8 cellular contexts compared by ENCODE assay signal in the genomic region with DNA sequence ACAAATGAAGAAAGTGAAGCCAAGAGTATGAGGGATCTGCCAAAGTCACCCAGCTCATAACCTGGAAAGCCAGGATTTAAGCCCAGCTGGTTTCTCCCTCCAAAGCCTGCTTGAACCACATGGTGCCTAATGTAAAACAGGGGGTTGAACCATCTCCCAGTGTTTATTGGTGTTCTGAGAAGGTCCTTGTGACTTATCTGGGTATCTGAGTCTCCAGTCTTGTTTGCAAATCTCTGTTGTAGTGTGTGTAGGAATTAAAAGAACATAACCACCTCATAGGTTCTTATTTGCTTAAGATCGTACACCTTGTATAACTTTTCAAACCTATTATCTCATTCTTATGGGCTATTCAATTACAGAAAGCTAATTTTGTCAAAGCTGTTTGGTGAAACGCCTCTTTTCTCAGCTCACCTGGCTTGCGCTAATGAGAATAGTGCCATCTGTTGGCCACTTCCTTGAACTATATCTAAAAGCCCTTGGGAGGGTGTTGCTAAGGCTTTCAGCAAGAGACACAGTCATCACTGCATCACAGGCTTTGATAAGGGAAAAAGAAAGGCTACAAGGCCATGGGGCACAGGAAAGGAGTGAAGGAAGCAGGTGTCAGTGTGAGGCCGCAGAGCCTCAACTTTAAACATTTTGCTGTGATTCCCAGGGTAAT. TPM values are rescaled to one million over a fixed set of nuclear protein-coding genes. Genes with fewer than 3 reads are reported as not detected.
DNase-seq lines count a peak whose midpoint lies in the region; ATAC-seq, FAIRE-seq and TF ChIP-seq lines count a peak whose summit lies in the region.

No MANE protein-coding gene starts in this region.

- TF ChIP-seq RAD21 in HepG2 (CRISPR knock-in tag; IDR thresholded peaks at IDR 0.05): no peak

- peak; percentile 34 for TF ChIP-seq CTCF in AG04449 (IDR thresholded peaks at IDR 0.05; ENCODE audit: insufficient read depth, low read length, missing control alignments)
- peak; percentile 47 for TF ChIP-seq CTCF in GM12865 (IDR thresholded peaks at IDR 0.05; ENCODE audit: insufficient read depth, low read depth, low read length, missing control alignments)
- TF ChIP-seq CTCF in HFF-Myc (IDR thresholded peaks at IDR 0.05; ENCODE audit: low read depth, low read length, missing control alignments): peak; percentile 46
- TF ChIP-seq CTCF in SU-DHL-6 (IDR thresholded peaks at IDR 0.05; ENCODE audit: insufficient read depth, low read length, poor library complexity, severe bottlenecking): peak; percentile 39
- TF ChIP-seq CTCF in HepG2 (CRISPR knock-in tag; IDR thresholded peaks at IDR 0.05): peak; percentile 61
- peak; percentile 74 for TF ChIP-seq CTCF in type B pancreatic cell (conservative IDR thresholded peaks at IDR 0.05)

- CTCF ChIA-PET in AG04449 (lab: Yijun Ruan, JAX) (interaction anchor here (0.9 to 2.2 kb wide), 9 partner anchors 8 to 200 kb away, joined by 3 to 10 read pairs (median 4); no protein-coding TSS in a partner anchor), HepG2 (lab: Yijun Ruan, JAX; ENCODE audit: low intra/inter-chr PET ratio, low total read pairs) (interaction anchor here (1.3 kb wide), 1 partner anchor 121 kb away, joined by 8 read pairs; no protein-coding TSS in a partner anchor)

- no peak overlapping the region for H2AFZ ChIP-seq in SU-DHL-6 (ENCODE audit: low read depth, low read length, severe bottlenecking)
- H2AFZ ChIP-seq in HepG2 (ENCODE audit: low read length): no peak overlapping the region

- ATAC-seq in HepG2: peak; percentile 75

- H3K36me3 ChIP-seq in SU-DHL-6 (ENCODE audit: low read length) (no peaks in the 10 kb centered on the region), HepG2 (replicated peaks in 1 of 2; ENCODE audit: control insufficient read depth in 1 of 2, insufficient read depth in 2 of 2, low read length in 2 of 2) (no peaks in the 10 kb centered on the region)

- peaks cover 6% of the 10 kb centered on the region for H3K4me1 Mint-ChIP-seq in type B pancreatic cell (ENCODE audit: unreplicated experiment)

- H3K27ac Mint-ChIP-seq in type B pancreatic cell: peak overlapping the region; percentile 50

- no peaks in the 10 kb centered on the region for H3F3A ChIP-seq in SU-DHL-6 (ENCODE audit: insufficient read depth)

- H3K9me3 Mint-ChIP-seq in type B pancreatic cell: peaks cover 10% of the 10 kb centered on the region

- H3K27me3 Mint-ChIP-seq in type B pancreatic cell: peaks cover 5% of the 10 kb centered on the region

- H3K9me2 ChIP-seq in SU-DHL-6 (replicated peaks; ENCODE audit: insufficient read depth, low read length): no peaks in the 10 kb centered on the region

- no peak for TF ChIP-seq POLR2A in HepG2 (IDR thresholded peaks at IDR 0.05; ENCODE audit: insufficient read depth in 1 of 2, low read depth in 2 of 2, low read length in 2 of 2)

- H3K4me2 ChIP-seq in SU-DHL-6 (ENCODE audit: low read depth, low read length, poor library complexity, severe bottlenecking) (no peak overlapping the region), HepG2 (ENCODE audit: low read depth, low read length) (no peak overlapping the region)

- intact Hi-C loops in HepG2 (cut with micrococcal nuclease; ENCODE audit: unreplicated experiment): no loop called here

- in situ Hi-C loops in HepG2 (cut with HindIII; ENCODE audit: extremely low pct_ligation_motif_present, low pct_unique_long_range_greater_than_20kb): no loop called here

- POLR2A ChIA-PET in AG04449 (lab: Yijun Ruan, JAX): no interaction called here
- POLR2A ChIA-PET in HepG2 (lab: Yijun Ruan, JAX): no interaction called here

- H3K4me3 ChIP-seq in AG04449 (ENCODE audit: low read depth, low read length): no peak overlapping the region
- no peak overlapping the region for H3K4me3 ChIP-seq in GM12865 (ENCODE audit: low read depth, low read length)
- H3K4me3 ChIP-seq in HFF-Myc (replicated peaks; ENCODE audit: low read depth, low read length): no peak overlapping the region
- H3K4me3 ChIP-seq in SU-DHL-6 (ENCODE audit: insufficient read depth, low read length, poor library complexity, severe bottlenecking): no peak overlapping the region
- H3K4me3 ChIP-seq in HepG2 (replicated peaks in 1 of 3; ENCODE audit: insufficient read depth in 1 of 3, low read depth in 2 of 3, low read length in 3 of 3): no peak overlapping the region

- no peak for TF ChIP-seq EP300 in HepG2 (IDR thresholded peaks at IDR 0.05; ENCODE audit: low read depth in 2 of 2, low read length in 2 of 2)
- TF ChIP-seq EP300 in HepG2 (CRISPR knock-in tag; IDR thresholded peaks at IDR 0.05; ENCODE audit: borderline replicate concordance): no peak

- FAIRE-seq in HepG2 (lab: Jason Lieb, UNC): peak; percentile 91

- H4K20me1 ChIP-seq in SU-DHL-6 (ENCODE audit: low read depth, low read length) (no peaks in the 10 kb centered on the region), HepG2 (ENCODE audit: insufficient read depth, low read length) (no peaks in the 10 kb centered on the region)

- H3K9me3 ChIP-seq in SU-DHL-6 (ENCODE audit: insufficient read depth, low read length) (no peaks in the 10 kb centered on the region), HepG2 (ENCODE audit: low read length) (no peaks in the 10 kb centered on the region)

- H3K4me1 ChIP-seq in HepG2 (ENCODE audit: insufficient read depth, low read length): no peaks in the 10 kb centered on the region

- DNase-seq in AG04449 (ENCODE audit: low read depth, low spot score): peak; percentile 2
- peak; percentile 65 for DNase-seq in GM12865 (ENCODE audit: low read depth)
- DNase-seq in HFF-Myc (ENCODE audit: extremely low read depth, low read depth): no peak
- DNase-seq in NCI-H1048 (lab: John Stamatoyannopoulos, UW): peak; percentile 25
- DNase-seq in cerebellar cortex (ENCODE audit: low spot score): peak; percentile 69
- DNase-seq in HepG2 (ENCODE audit: low spot score): peak; percentile 39
- no peak for DNase-seq in type B pancreatic cell (ENCODE audit: extremely low spot score, unreplicated experiment)

- H3K27ac ChIP-seq in SU-DHL-6 (ENCODE audit: low read depth, low read length): no peak overlapping the region
- H3K27ac ChIP-seq in HepG2 (ENCODE audit: extremely low read length, insufficient read depth, low read length): no peak overlapping the region

- H3K36me3 Mint-ChIP-seq in type B pancreatic cell: no peaks in the 10 kb centered on the region

- 0% methylated on average over 4 of the region's 4 CpGs for WGBS in HepG2 (ENCODE audit: low lambda C conversion rate)

- no TSS peak for BruUV-seq in HepG2 (replicated peaks; lab: Mats Ljungman, UMichigan)

- H3K27me3 ChIP-seq in SU-DHL-6 (ENCODE audit: low read length): no peaks in the 10 kb centered on the region
- H3K27me3 ChIP-seq in HepG2 (ENCODE audit: control insufficient read depth in 1 of 2, insufficient read depth in 2 of 2, low read length in 2 of 2): no peaks in the 10 kb centered on the region

- H3K79me2 ChIP-seq in SU-DHL-6 (ENCODE audit: insufficient read depth, low read length) (no peaks in the 10 kb centered on the region), HepG2 (ENCODE audit: insufficient read depth, low read length) (no peaks in the 10 kb centered on the region)

- H3K9ac ChIP-seq in SU-DHL-6 (ENCODE audit: low read length): no peak overlapping the region
- no peak overlapping the region for H3K9ac ChIP-seq in HepG2 (ENCODE audit: insufficient read depth, low read depth, low read length)

- no peak overlapping the region for H3K4me3 Mint-ChIP-seq in type B pancreatic cell

RNA-seq across cellular contexts. Expression of gene SMIM10L2B, which starts 12.2 kb away (rescaled TPM):
- total RNA-seq in HepG2 (2016; rRNA removed; fragmentation: Illumina TruSeq; extraction: Trizol): 0.20 and 0.27 TPM in 2 replicates
- 0.09 and 0.10 TPM in 2 replicates for total RNA-seq in HepG2 (2016; cell fraction: cytosol; rRNA removed; fragmentation: Illumina TruSeq; extraction: Trizol; ENCODE audit: low read depth)
- 0.16 and 0.28 TPM in 2 replicates for total RNA-seq in HepG2 (2016; cell fraction: insoluble cytoplasmic fraction; rRNA removed; fragmentation: Illumina TruSeq; extraction: Trizol)
- total RNA-seq in HepG2 (2016; cell fraction: membrane; rRNA removed; fragmentation: Illumina TruSeq; extraction: Trizol): 0.24 and 0.31 TPM in 2 replicates
- total RNA-seq in HepG2 (2016; cell fraction: nucleus; rRNA removed; fragmentation: Illumina TruSeq; extraction: Trizol): 0.34 TPM in 2 replicates
- 0.13 and 0.33 TPM in 2 replicates for polyA plus RNA-seq in HepG2 (2011; rRNA removed)
- polyA plus RNA-seq in HepG2 (2011; cell fraction: cytosol; rRNA removed): 0.14 and 0.15 TPM in 2 replicates
- 0.14 and 0.43 TPM in 2 replicates for polyA plus RNA-seq in HepG2 (2011; cell fraction: nucleus; rRNA removed)
- 0.31 and 0.42 TPM in 2 replicates for polyA plus RNA-seq in HepG2 (2012)
- polyA plus RNA-seq in HepG2 (2016; cell fraction: cytosol; fragmentation: Illumina TruSeq; extraction: Trizol; ENCODE audit: low read depth): 0.07 and 0.10 TPM in 2 replicates
- polyA plus RNA-seq in HepG2 (2016; cell fraction: insoluble cytoplasmic fraction; fragmentation: Illumina TruSeq; extraction: Trizol; ENCODE audit: low read depth): 0.30 and 0.34 TPM in 2 replicates
- polyA plus RNA-seq in HepG2 (2016; cell fraction: membrane; fragmentation: Illumina TruSeq; extraction: Trizol; ENCODE audit: low read depth): 0.32 and 0.41 TPM in 2 replicates
- 0.22 and 0.43 TPM in 2 replicates for polyA plus RNA-seq in HepG2 (2016; cell fraction: nucleus; fragmentation: Illumina TruSeq; extraction: Trizol; ENCODE audit: insufficient read depth, low read depth)
- 0.30 TPM in 1 of 2 replicates, not detected in the other for polyA minus RNA-seq in HepG2 (2011; rRNA and poly(A)+ RNA removed; ENCODE audit: low replicate concordance)
- not detected in 2 replicates for polyA minus RNA-seq in HepG2 (2011; cell fraction: cytosol; rRNA and poly(A)+ RNA removed)
- polyA minus RNA-seq in HepG2 (2011; cell fraction: nucleus; rRNA and poly(A)+ RNA removed): 0.64 and 1.2 TPM in 2 replicates
- 3.4 and 5.3 TPM in 2 replicates for total RNA-seq in type B pancreatic cell (ENCODE audit: low replicate concordance)

RNA-seq across cellular contexts. Expression of gene ETDB, which starts 34.0 kb away (rescaled TPM):
- total RNA-seq in HepG2 (2016; rRNA removed; fragmentation: Illumina TruSeq; extraction: Trizol) (not detected in 2 replicates), type B pancreatic cell (ENCODE audit: low replicate concordance) (not detected in 2 replicates)
- total RNA-seq in HepG2 (2016; cell fraction: cytosol; rRNA removed; fragmentation: Illumina TruSeq; extraction: Trizol; ENCODE audit: low read depth): not detected in 2 replicates
- not detected in 2 replicates for total RNA-seq in HepG2 (2016; cell fraction: insoluble cytoplasmic fraction; rRNA removed; fragmentation: Illumina TruSeq; extraction: Trizol)
- not detected in 2 replicates for total RNA-seq in HepG2 (2016; cell fraction: membrane; rRNA removed; fragmentation: Illumina TruSeq; extraction: Trizol)
- not detected in 2 replicates for total RNA-seq in HepG2 (2016; cell fraction: nucleus; rRNA removed; fragmentation: Illumina TruSeq; extraction: Trizol)
- not detected in 2 replicates for polyA plus RNA-seq in HepG2 (2011; rRNA removed)
- not detected in 2 replicates for polyA plus RNA-seq in HepG2 (2011; cell fraction: cytosol; rRNA removed)
- polyA plus RNA-seq in HepG2 (2011; cell fraction: nucleus; rRNA removed): not detected in 2 replicates
- not detected in 2 replicates for polyA plus RNA-seq in HepG2 (2012)
- not detected in 2 replicates for polyA plus RNA-seq in HepG2 (2016; cell fraction: cytosol; fragmentation: Illumina TruSeq; extraction: Trizol; ENCODE audit: low read depth)
- polyA plus RNA-seq in HepG2 (2016; cell fraction: insoluble cytoplasmic fraction; fragmentation: Illumina TruSeq; extraction: Trizol; ENCODE audit: low read depth): not detected in 2 replicates
- not detected in 2 replicates for polyA plus RNA-seq in HepG2 (2016; cell fraction: membrane; fragmentation: Illumina TruSeq; extraction: Trizol; ENCODE audit: low read depth)
- polyA plus RNA-seq in HepG2 (2016; cell fraction: nucleus; fragmentation: Illumina TruSeq; extraction: Trizol; ENCODE audit: insufficient read depth, low read depth): not detected in 2 replicates
- not detected in 2 replicates for polyA minus RNA-seq in HepG2 (2011; rRNA and poly(A)+ RNA removed; ENCODE audit: low replicate concordance)
- not detected in 2 replicates for polyA minus RNA-seq in HepG2 (2011; cell fraction: cytosol; rRNA and poly(A)+ RNA removed)
- not detected in 2 replicates for polyA minus RNA-seq in HepG2 (2011; cell fraction: nucleus; rRNA and poly(A)+ RNA removed)

RNA-seq across cellular contexts. Expression of gene RTL8A, which starts 34.4 kb away (rescaled TPM):
- total RNA-seq in HepG2 (2016; rRNA removed; fragmentation: Illumina TruSeq; extraction: Trizol): not detected in 2 replicates
- not detected in 2 replicates for total RNA-seq in HepG2 (2016; cell fraction: cytosol; rRNA removed; fragmentation: Illumina TruSeq; extraction: Trizol; ENCODE audit: low read depth)
- not detected in 2 replicates for total RNA-seq in HepG2 (2016; cell fraction: insoluble cytoplasmic fraction; rRNA removed; fragmentation: Illumina TruSeq; extraction: Trizol)
- total RNA-seq in HepG2 (2016; cell fraction: membrane; rRNA removed; fragmentation: Illumina TruSeq; extraction: Trizol): not detected in 2 replicates
- not detected in 2 replicates for total RNA-seq in HepG2 (2016; cell fraction: nucleus; rRNA removed; fragmentation: Illumina TruSeq; extraction: Trizol)
- not detected in 2 replicates for polyA plus RNA-seq in HepG2 (2011; rRNA removed)
- polyA plus RNA-seq in HepG2 (2011; cell fraction: cytosol; rRNA removed): not detected in 2 replicates
- polyA plus RNA-seq in HepG2 (2011; cell fraction: nucleus; rRNA removed): not detected in 2 replicates
- polyA plus RNA-seq in HepG2 (2012): not detected in 2 replicates
- not detected in 2 replicates for polyA plus RNA-seq in HepG2 (2016; cell fraction: cytosol; fragmentation: Illumina TruSeq; extraction: Trizol; ENCODE audit: low read depth)
- not detected in 2 replicates for polyA plus RNA-seq in HepG2 (2016; cell fraction: insoluble cytoplasmic fraction; fragmentation: Illumina TruSeq; extraction: Trizol; ENCODE audit: low read depth)
- polyA plus RNA-seq in HepG2 (2016; cell fraction: membrane; fragmentation: Illumina TruSeq; extraction: Trizol; ENCODE audit: low read depth): not detected in 2 replicates
- not detected in 2 replicates for polyA plus RNA-seq in HepG2 (2016; cell fraction: nucleus; fragmentation: Illumina TruSeq; extraction: Trizol; ENCODE audit: insufficient read depth, low read depth)
- 60.4 TPM in 1 of 2 replicates, not detected in the other for polyA minus RNA-seq in HepG2 (2011; rRNA and poly(A)+ RNA removed; ENCODE audit: low replicate concordance)
- polyA minus RNA-seq in HepG2 (2011; cell fraction: cytosol; rRNA and poly(A)+ RNA removed): 0.88 TPM in 1 of 2 replicates, not detected in the other
- not detected in 2 replicates for polyA minus RNA-seq in HepG2 (2011; cell fraction: nucleus; rRNA and poly(A)+ RNA removed)
- total RNA-seq in type B pancreatic cell (ENCODE audit: low replicate concordance): 48.7 and 54.5 TPM in 2 replicates

RNA-seq across cellular contexts. Expression of gene RTL8C, which starts 54.2 kb away (rescaled TPM):
- total RNA-seq in HepG2 (2016; rRNA removed; fragmentation: Illumina TruSeq; extraction: Trizol) (7.6 and 8.1 TPM in 2 replicates), type B pancreatic cell (ENCODE audit: low replicate concordance) (90.6 and 109 TPM in 2 replicates)
- 0.81 and 0.88 TPM in 2 replicates for total RNA-seq in HepG2 (2016; cell fraction: cytosol; rRNA removed; fragmentation: Illumina TruSeq; extraction: Trizol; ENCODE audit: low read depth)
- total RNA-seq in HepG2 (2016; cell fraction: insoluble cytoplasmic fraction; rRNA removed; fragmentation: Illumina TruSeq; extraction: Trizol): 7.0 and 10.0 TPM in 2 replicates
- 3.2 and 3.8 TPM in 2 replicates for total RNA-seq in HepG2 (2016; cell fraction: membrane; rRNA removed; fragmentation: Illumina TruSeq; extraction: Trizol)
- 4.9 and 5.4 TPM in 2 replicates for total RNA-seq in HepG2 (2016; cell fraction: nucleus; rRNA removed; fragmentation: Illumina TruSeq; extraction: Trizol)
- polyA plus RNA-seq in HepG2 (2011; rRNA removed): 17.0 and 17.9 TPM in 2 replicates
- polyA plus RNA-seq in HepG2 (2011; cell fraction: cytosol; rRNA removed): 16.8 and 21.1 TPM in 2 replicates
- 26.5 and 35.7 TPM in 2 replicates for polyA plus RNA-seq in HepG2 (2011; cell fraction: nucleus; rRNA removed)
- polyA plus RNA-seq in HepG2 (2012): 22.6 and 28.2 TPM in 2 replicates
- polyA plus RNA-seq in HepG2 (2016; cell fraction: cytosol; fragmentation: Illumina TruSeq; extraction: Trizol; ENCODE audit: low read depth): 4.0 and 4.5 TPM in 2 replicates
- 16.5 and 20.9 TPM in 2 replicates for polyA plus RNA-seq in HepG2 (2016; cell fraction: insoluble cytoplasmic fraction; fragmentation: Illumina TruSeq; extraction: Trizol; ENCODE audit: low read depth)
- polyA plus RNA-seq in HepG2 (2016; cell fraction: membrane; fragmentation: Illumina TruSeq; extraction: Trizol; ENCODE audit: low read depth): 10.3 and 10.7 TPM in 2 replicates
- polyA plus RNA-seq in HepG2 (2016; cell fraction: nucleus; fragmentation: Illumina TruSeq; extraction: Trizol; ENCODE audit: insufficient read depth, low read depth): 21.1 and 22.6 TPM in 2 replicates
- polyA minus RNA-seq in HepG2 (2011; rRNA and poly(A)+ RNA removed; ENCODE audit: low replicate concordance): 25.9 and 38.0 TPM in 2 replicates
- 10.9 and 12.3 TPM in 2 replicates for polyA minus RNA-seq in HepG2 (2011; cell fraction: cytosol; rRNA and poly(A)+ RNA removed)
- 8.1 and 9.4 TPM in 2 replicates for polyA minus RNA-seq in HepG2 (2011; cell fraction: nucleus; rRNA and poly(A)+ RNA removed)

Comparison
In these comparisons a context has a peak if more than half of its experiments do, and no peak if none do; other contexts are left out.
1. DNase-seq: peak in AG04449 (single experiment), GM12865 (single experiment), NCI-H1048 (single experiment), cerebellar cortex (single experiment) and HepG2 (single experiment); none in HFF-Myc (single experiment) and type B pancreatic cell (single experiment).
2. RNA of gene RTL8A, which starts 34.4 kb away (total RNA-seq): 48.7 to 54.5 TPM in type B pancreatic cell; not detected in HepG2; every median in the first group is over 10 times any median in the second.
3. Peak in every context shown above with its lines, with median percentiles within 50 percentile points of each other: CTCF ChIP-seq.